12 cellular contexts compared by ENCODE assay signal in genomic region chr3:15329058-15330005, GRCh38. TPM values are rescaled to one million over a fixed set of nuclear protein-coding genes. Genes with fewer than 3 reads are reported as not detected.
A peak's percentile ranks its signal among the peaks of the same experiment; 100 is the strongest.
DNase-seq lines count a peak whose midpoint lies in the region; ATAC-seq and TF ChIP-seq lines count a peak whose summit lies in the region.
"Had no signal": no experiment of that assay in that cellular context is flagged by ENCODE, and none has a peak within 500 bp of the region (broad histone marks: within the 10 kb centered on the region; RNA-seq: fewer than 3 reads in every experiment).

No MANE protein-coding gene starts in this region.

- H3K4me3 Mint-ChIP-seq in T-helper 1 cell treated with Interleukin-12 subunit alpha and Interleukin-12 subunit beta and Interleukin-4 antibody, amounts not matched to agents 30 μg/mL and 1 μg/mL, for 36 hours = peak overlapping the region; percentile 93
- H3K4me3 Mint-ChIP-seq in natural killer cell treated with Interleukin-12 subunit alpha and Interleukin-12 subunit beta and Interleukin-15 and Interleukin-18, amount 100 ng/mL, for 72 hours = peak overlapping the region; percentile 36
- H3K4me3 Mint-ChIP-seq in activated naive CD8-positive, alpha-beta T cell treated with anti-CD3 and anti-CD28 coated beads for 36 hours = no peak overlapping the region

- TF ChIP-seq POLR2A in upper lobe of left lung (IDR thresholded peaks at IDR 0.05) = no peak

- H3K27ac ChIP-seq in coronary artery = peak overlapping the region; percentile 88 to 92
- peak overlapping the region; percentile 41 to 92 (median 76) for H3K27ac ChIP-seq in upper lobe of left lung
- H3K27ac ChIP-seq: KMS-11 had no signal

- no peaks in the 10 kb centered on the region for H3K27me3 Mint-ChIP-seq in T-helper 1 cell treated with Interleukin-12 subunit alpha and Interleukin-12 subunit beta and Interleukin-4 antibody, amounts not matched to agents 30 μg/mL and 1 μg/mL, for 36 hours (ENCODE audit: low read depth)
- no peaks in the 10 kb centered on the region for H3K27me3 Mint-ChIP-seq in natural killer cell treated with Interleukin-12 subunit alpha and Interleukin-12 subunit beta and Interleukin-15 and Interleukin-18, amount 100 ng/mL, for 72 hours
- peaks cover 9% of the 10 kb centered on the region for H3K27me3 Mint-ChIP-seq in activated naive CD8-positive, alpha-beta T cell treated with anti-CD3 and anti-CD28 coated beads for 36 hours

- H3K36me3 ChIP-seq in upper lobe of left lung = peaks cover 0 to 29% (median 0%) of the 10 kb centered on the region in 4 donors

- TF ChIP-seq CTCF in coronary artery (IDR thresholded peaks at IDR 0.05) (no peak), upper lobe of left lung (IDR thresholded peaks at IDR 0.05) (no peak)

- H3K4me1 Mint-ChIP-seq in T-helper 1 cell treated with Interleukin-12 subunit alpha and Interleukin-12 subunit beta and Interleukin-4 antibody, amounts not matched to agents 30 μg/mL and 1 μg/mL, for 36 hours (ENCODE audit: low read depth) = peaks cover 78% of the 10 kb centered on the region
- peaks cover 53 to 64% of the 10 kb centered on the region in 2 donors for H3K4me1 Mint-ChIP-seq in natural killer cell treated with Interleukin-12 subunit alpha and Interleukin-12 subunit beta and Interleukin-15 and Interleukin-18, amount 100 ng/mL, for 72 hours (ENCODE audit: low read depth in 2 of 2)
- H3K4me1 Mint-ChIP-seq in activated naive CD8-positive, alpha-beta T cell treated with anti-CD3 and anti-CD28 coated beads for 36 hours = peaks cover 34% of the 10 kb centered on the region

- H3K9me3 ChIP-seq in upper lobe of left lung = no peaks in the 10 kb centered on the region

- H3K4me3 ChIP-seq in coronary artery = no peak overlapping the region
- H3K4me3 ChIP-seq in upper lobe of left lung = peak overlapping the region in 1 of 4 donors; percentile 77

- ATAC-seq in natural killer cell treated with Interleukin-12 subunit alpha and Interleukin-12 subunit beta and Interleukin-15 and Interleukin-18, amount 100 ng/mL, for 72 hours = no peak
- ATAC-seq in upper lobe of left lung (ENCODE audit: low FRiP score in 2 of 2) (no peak), HG02870 (IDR thresholded peaks at IDR 0.05; ENCODE audit: unreplicated experiment) (no peak)
- ATAC-seq: stimulated activated effector memory CD8-positive, alpha-beta T cell treated with anti-CD3 and anti-CD28 coated beads, Interleukin-12 subunit alpha, Interleukin-12 subunit beta, amount 100 ng/mL, for 72 hours had no signal

- DNase-seq in T-helper 1 cell = no peak
- DNase-seq in coronary artery (ENCODE audit: low spot score) = no peak
- no peak for DNase-seq in natural killer cell treated with Interleukin-12 subunit alpha and Interleukin-12 subunit beta and Interleukin-15 and Interleukin-18, amount 100 ng/mL, for 72 hours (ENCODE audit: low spot score)
- no peak for DNase-seq in upper lobe of left lung
- no peak for DNase-seq in DMS153 treated with DMSO at 0.1 percent for 48 hours (lab: John Stamatoyannopoulos, UW; ENCODE audit: unreplicated experiment)
- no peak for DNase-seq in activated naive CD8-positive, alpha-beta T cell treated with anti-CD3 and anti-CD28 coated beads for 36 hours
- DNase-seq: ACHN, NCI-H524 treated with DMSO at 0.1 percent for 48 hours had no signal

- 59 to 70% methylated on average over 11 of the region's 11 CpGs for WGBS in upper lobe of left lung, 2 donors

- H3K27me3 ChIP-seq in upper lobe of left lung = no peaks in the 10 kb centered on the region

- peak overlapping the region; percentile 12 for H3K27ac Mint-ChIP-seq in T-helper 1 cell treated with Interleukin-12 subunit alpha and Interleukin-12 subunit beta and Interleukin-4 antibody, amounts not matched to agents 30 μg/mL and 1 μg/mL, for 36 hours
- H3K27ac Mint-ChIP-seq in natural killer cell treated with Interleukin-12 subunit alpha and Interleukin-12 subunit beta and Interleukin-15 and Interleukin-18, amount 100 ng/mL, for 72 hours = peak overlapping the region in 1 of 2 donors; percentile 76
- H3K27ac Mint-ChIP-seq in activated naive CD8-positive, alpha-beta T cell treated with anti-CD3 and anti-CD28 coated beads for 36 hours = no peak overlapping the region

- no peaks in the 10 kb centered on the region for H3K9me3 Mint-ChIP-seq in T-helper 1 cell treated with Interleukin-12 subunit alpha and Interleukin-12 subunit beta and Interleukin-4 antibody, amounts not matched to agents 30 μg/mL and 1 μg/mL, for 36 hours
- no peaks in the 10 kb centered on the region for H3K9me3 Mint-ChIP-seq in natural killer cell treated with Interleukin-12 subunit alpha and Interleukin-12 subunit beta and Interleukin-15 and Interleukin-18, amount 100 ng/mL, for 72 hours
- H3K9me3 Mint-ChIP-seq in activated naive CD8-positive, alpha-beta T cell treated with anti-CD3 and anti-CD28 coated beads for 36 hours = no peaks in the 10 kb centered on the region
- H3K9me3 Mint-ChIP-seq: stimulated activated effector memory CD8-positive, alpha-beta T cell treated with anti-CD3 and anti-CD28 coated beads, Interleukin-12 subunit alpha, Interleukin-12 subunit beta, amount 100 ng/mL, for 72 hours had no signal

- peaks cover 56% of the 10 kb centered on the region for H3K36me3 Mint-ChIP-seq in T-helper 1 cell treated with Interleukin-12 subunit alpha and Interleukin-12 subunit beta and Interleukin-4 antibody, amounts not matched to agents 30 μg/mL and 1 μg/mL, for 36 hours (ENCODE audit: low read depth)
- peaks cover 13% of the 10 kb centered on the region for H3K36me3 Mint-ChIP-seq in natural killer cell treated with Interleukin-12 subunit alpha and Interleukin-12 subunit beta and Interleukin-15 and Interleukin-18, amount 100 ng/mL, for 72 hours
- no peaks in the 10 kb centered on the region for H3K36me3 Mint-ChIP-seq in activated naive CD8-positive, alpha-beta T cell treated with anti-CD3 and anti-CD28 coated beads for 36 hours

- no peak for TF ChIP-seq EP300 in upper lobe of left lung (IDR thresholded peaks at IDR 0.05)

- H3K4me1 ChIP-seq in upper lobe of left lung = peaks cover 37 to 83% (median 54%) of the 10 kb centered on the region in 4 donors

RNA-seq across cellular contexts. Expression of gene SH3BP5, which starts 3.1 kb away (rescaled TPM):
- total RNA-seq in natural killer cell treated with Interleukin-12 subunit alpha and Interleukin-12 subunit beta and Interleukin-15 and Interleukin-18, amount 100 ng/mL, for 72 hours = 100 to 1,000 TPM in 1 of 2 donors, 10 to 100 TPM in 1; 58.5 to 165 TPM
- total RNA-seq in upper lobe of left lung = 100 to 1,000 TPM in 2 of 6 donors, 10 to 100 TPM in 4; 83.8 to 150 (median 94.7) TPM
- 1 to 10 TPM; 2.4 TPM for total RNA-seq in activated naive CD8-positive, alpha-beta T cell treated with anti-CD3 and anti-CD28 coated beads for 36 hours

Comparison
In these comparisons a context has a peak if more than half of its experiments do, and no peak if none do; other contexts are left out.
1. RNA of gene SH3BP5, which starts 3.1 kb away (total RNA-seq): 58.5 to 165 TPM in natural killer cell treated with Interleukin-12 subunit alpha and Interleukin-12 subunit beta and Interleukin-15 and Interleukin-18, amount 100 ng/mL, for 72 hours and 83.8 to 150 TPM in upper lobe of left lung; 2.4 TPM in activated naive CD8-positive, alpha-beta T cell treated with anti-CD3 and anti-CD28 coated beads for 36 hours; every median in the first group is over 10 times any median in the second.